Comparison of ENCODE assay signal across 1 cellular context in genomic region chr3:82461049-82461889, GRCh38.
TF ChIP-seq lines count a peak whose summit lies in the region.

No MANE protein-coding gene starts in this region.

TF ChIP-seq in GM23338, 12 proteins besides CTCF, POLR2A, EP300 and RAD21 (continued from another document):
- TF ChIP-seq ZNF462 (CRISPR knock-in tag; IDR thresholded peaks at IDR 0.05) (no peak), ZNF331 (CRISPR knock-in tag; IDR thresholded peaks at IDR 0.05; ENCODE audit: low read depth) (no peak), EZH2phosphoT487 (IDR thresholded peaks at IDR 0.05; ENCODE audit: unreplicated experiment) (no peak)
